In genomic region chr5:116472274-116472673, GRCh38 we compare ENCODE assay signal across 16 cellular contexts.
DNase-seq lines count a peak whose midpoint lies in the region; ATAC-seq and TF ChIP-seq lines count a peak whose summit lies in the region.
"Had no signal": no experiment of that assay in that cellular context is flagged by ENCODE, and none has a peak within 500 bp of the region (broad histone marks: within the 10 kb centered on the region; RNA-seq: fewer than 3 reads in every experiment).

No MANE protein-coding gene starts in this region.

- H2AFZ ChIP-seq in neural progenitor cell (replicated peaks) = no peak overlapping the region

- H3K27ac Mint-ChIP-seq in central memory CD8-positive, alpha-beta T cell (ENCODE audit: low read depth) = peak overlapping the region; percentile 41
- H3K27ac Mint-ChIP-seq in neural progenitor cell = no peak overlapping the region
- H3K27ac Mint-ChIP-seq: CD4-positive, alpha-beta memory T cell had no signal

- H3K9me3 ChIP-seq in neural progenitor cell (ENCODE audit: low read depth) = no peaks in the 10 kb centered on the region

- peaks cover 12% of the 10 kb centered on the region for H3K36me3 ChIP-seq in neural progenitor cell

- no peak for DNase-seq in central memory CD8-positive, alpha-beta T cell (ENCODE audit: low spot score in 2 of 2)
- no peak for DNase-seq in neural progenitor cell (ENCODE audit: low spot score)
- no peak for DNase-seq in SW 1271 (lab: John Stamatoyannopoulos, UW)
- DNase-seq in retina = no peak
- DNase-seq: ACHN; CD4-positive, alpha-beta memory T cell; GF-D8; NCI-H1436 treated with DMSO at 0.1 percent for 48 hours; NCI-H2081; NCI-H524 treated with DMSO at 0.1 percent for 48 hours; Right ventricle myocardium superior had no signal

- no peak overlapping the region for H3K4me3 Mint-ChIP-seq in central memory CD8-positive, alpha-beta T cell
- no peak overlapping the region for H3K4me3 Mint-ChIP-seq in neural progenitor cell
- H3K4me3 Mint-ChIP-seq: CD4-positive, alpha-beta memory T cell had no signal

- no peak overlapping the region for H3K4me2 ChIP-seq in neural progenitor cell

- H3K9ac ChIP-seq in neural progenitor cell = no peak overlapping the region

- no peaks in the 10 kb centered on the region for H3K27me3 ChIP-seq in neural progenitor cell

- H3K4me1 Mint-ChIP-seq in central memory CD8-positive, alpha-beta T cell = no peaks in the 10 kb centered on the region
- no peaks in the 10 kb centered on the region for H3K4me1 Mint-ChIP-seq in neural progenitor cell
- H3K4me1 Mint-ChIP-seq: CD4-positive, alpha-beta memory T cell had no signal

- H3K27ac ChIP-seq in C4-2B = no peak overlapping the region
- no peak overlapping the region for H3K27ac ChIP-seq in neural progenitor cell
- H3K27ac ChIP-seq: HL-60 had no signal

- no peaks in the 10 kb centered on the region for H3K4me1 ChIP-seq in neural progenitor cell

- no peaks in the 10 kb centered on the region for H3K27me3 Mint-ChIP-seq in central memory CD8-positive, alpha-beta T cell
- peaks cover 2% of the 10 kb centered on the region for H3K27me3 Mint-ChIP-seq in neural progenitor cell (ENCODE audit: insufficient read depth, low read depth)
- H3K27me3 Mint-ChIP-seq: CD4-positive, alpha-beta memory T cell had no signal

- H3K36me3 Mint-ChIP-seq in central memory CD8-positive, alpha-beta T cell (ENCODE audit: insufficient read depth) = no peaks in the 10 kb centered on the region
- peaks cover 51% of the 10 kb centered on the region for H3K36me3 Mint-ChIP-seq in neural progenitor cell

- no peak overlapping the region for H3K4me3 ChIP-seq in neural progenitor cell

- H4K20me1 ChIP-seq in neural progenitor cell (ENCODE audit: low read depth) = no peaks in the 10 kb centered on the region

- no peaks in the 10 kb centered on the region for H3K9me3 Mint-ChIP-seq in central memory CD8-positive, alpha-beta T cell
- H3K9me3 Mint-ChIP-seq in neural progenitor cell = peaks cover 8% of the 10 kb centered on the region

- H3K79me2 ChIP-seq in neural progenitor cell (ENCODE audit: low read depth) = peaks cover 8% of the 10 kb centered on the region

- peak; percentile 62 for TF ChIP-seq CTCF in C4-2B (conservative IDR thresholded peaks at IDR 0.05)
- peak; percentile 55; the same call in 1 of the 2 replicates for TF ChIP-seq CTCF in LNCAP (IDR thresholded peaks at IDR 0.05)
- peak; percentile 12 for TF ChIP-seq CTCF in neural progenitor cell (IDR thresholded peaks at IDR 0.05)

- ATAC-seq in central memory CD8-positive, alpha-beta T cell (replicated peaks; ENCODE audit: extremely low read depth, poor library complexity, severe bottlenecking) = no peak
- no peak for ATAC-seq in HG02885 (IDR thresholded peaks at IDR 0.05; ENCODE audit: poor library complexity, unreplicated experiment)
- ATAC-seq: Panc1 had no signal

- H3F3A ChIP-seq in neural progenitor cell (ENCODE audit: low read depth) = peaks cover 24% of the 10 kb centered on the region

Comparison
In these comparisons a context has a peak if more than half of its experiments do, and no peak if none do; other contexts are left out.
1. CTCF ChIP-seq: peak in every context shown above with its lines; median percentile 62 in C4-2B; 55 in LNCAP; 12 in neural progenitor cell.